ENCODE assay signal across 15 cellular contexts in the genomic region with DNA sequence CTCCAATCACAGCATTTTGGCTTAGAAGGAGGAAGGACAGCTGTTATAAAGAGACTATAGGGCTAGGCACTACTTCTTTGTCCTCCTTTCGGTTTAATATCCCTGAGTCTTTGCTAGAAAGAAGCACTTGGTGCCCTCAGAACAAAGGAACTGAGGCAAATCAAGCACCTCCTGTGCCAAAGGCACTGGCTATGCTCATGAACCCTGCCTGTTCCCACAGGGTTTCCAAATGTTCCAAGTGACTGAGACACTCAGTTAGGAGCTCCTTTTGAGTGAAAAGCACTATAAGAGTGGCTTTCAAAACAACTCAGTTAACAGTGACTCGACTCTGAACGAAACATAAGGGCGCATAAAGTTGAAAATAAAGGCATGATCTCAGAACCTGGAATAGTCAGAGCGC. TPM values are rescaled to one million over a fixed set of nuclear protein-coding genes. Genes with fewer than 3 reads are reported as not detected.
DNase-seq lines count a peak whose midpoint lies in the region; ATAC-seq and TF ChIP-seq lines count a peak whose summit lies in the region.
"Had no signal": no experiment of that assay in that cellular context is flagged by ENCODE, and none has a peak within 500 bp of the region (broad histone marks: within the 10 kb centered on the region; RNA-seq: fewer than 3 reads in every experiment).

No MANE protein-coding gene starts in this region.

- H3K36me3 ChIP-seq in CD4-positive, alpha-beta memory T cell (ENCODE audit: insufficient read depth, low read length), result peaks cover 6% of the 10 kb centered on the region
- H3K36me3 ChIP-seq in KOPT-K1 (ENCODE audit: insufficient read depth, low read length) (peaks cover 13% of the 10 kb centered on the region), H7 (replicated peaks; ENCODE audit: control insufficient read depth, insufficient read depth, low read length) (no peaks in the 10 kb centered on the region), PC-9 (ENCODE audit: low read depth) (no peaks in the 10 kb centered on the region)

- H3K27ac ChIP-seq in CD4-positive, alpha-beta memory T cell (ENCODE audit: low read depth, low read length), result peak overlapping the region; percentile 68
- peak overlapping the region; percentile 90 for H3K27ac ChIP-seq in KOPT-K1 (ENCODE audit: low read depth, low read length, poor library complexity, severe bottlenecking)
- no peak overlapping the region for H3K27ac ChIP-seq in PC-9

- no peak for DNase-seq in CD4-positive, alpha-beta memory T cell
- DNase-seq in osteocyte (ENCODE audit: extremely low spot score, unreplicated experiment) (no peak), H7 (no peak), G401 (ENCODE audit: low spot score) (no peak), PC-9 (no peak)
- DNase-seq: activated effector memory CD4-positive, alpha-beta T cell treated with Interleukin-2 at 50 U/mL for 16 hours; cerebellar nuclear complex; NCI-H1105 treated with DMSO at 0.1 percent for 48 hours had no signal

- peaks cover 100% of the 10 kb centered on the region for H3K4me1 ChIP-seq in CD4-positive, alpha-beta memory T cell (ENCODE audit: insufficient read depth, low read length)
- H3K4me1 ChIP-seq in PC-9 (replicated peaks; ENCODE audit: insufficient read depth), result peaks cover 18% of the 10 kb centered on the region

- no peak for ATAC-seq in GM21367 (IDR thresholded peaks at IDR 0.05; ENCODE audit: unreplicated experiment)

- no peaks in the 10 kb centered on the region for H3K9me2 ChIP-seq in PC-9 (ENCODE audit: insufficient read depth)

- in situ Hi-C loops in G401 (cut with HindIII; ENCODE audit: low sequenced_read_pairs), result no loop called here

- no peaks in the 10 kb centered on the region for H3K27me3 Mint-ChIP-seq in CD4-positive, alpha-beta memory T cell
- no peaks in the 10 kb centered on the region for H3K27me3 Mint-ChIP-seq in brain
- no peaks in the 10 kb centered on the region for H3K27me3 Mint-ChIP-seq in osteocyte (ENCODE audit: unreplicated experiment)

- no TSS peak for BruUV-seq in PC-9 (replicated peaks; lab: Mats Ljungman, UMichigan)

- H3K36me3 Mint-ChIP-seq in CD4-positive, alpha-beta memory T cell, result peaks cover 9 to 18% of the 10 kb centered on the region in 2 donors
- peaks cover 12% of the 10 kb centered on the region for H3K36me3 Mint-ChIP-seq in brain
- H3K36me3 Mint-ChIP-seq in osteocyte (ENCODE audit: unreplicated experiment), result peaks cover 15% of the 10 kb centered on the region

- intact Hi-C loops in CD4-positive, alpha-beta memory T cell (cut with micrococcal nuclease), result no loop called here
- intact Hi-C loops in PC-9 (cut with micrococcal nuclease; ENCODE audit: unreplicated experiment), result no loop called here

- H3F3A ChIP-seq in PC-9 (ENCODE audit: insufficient read depth, low read depth), result peaks cover 13% of the 10 kb centered on the region; the same call in 1 of the 2 replicates

- POLR2A ChIA-PET in CD4-positive, alpha-beta memory T cell (lab: Charles Lee; ENCODE audit: partially characterized antibody), result interaction anchor here (2.3 to 32.5 kb wide), 6 partner anchors 8 to 385 kb away, joined by 7 to 984 read pairs (median 74); a partner anchor contains a TSS
- POLR2A ChIA-PET in PC-9 (lab: Charles Lee; ENCODE audit: unreplicated experiment), result no interaction called here

- no peaks in the 10 kb centered on the region for H3K9me3 ChIP-seq in CD4-positive, alpha-beta memory T cell (ENCODE audit: control insufficient read depth in 1 of 2, low read length in 2 of 2)
- H3K9me3 ChIP-seq in KOPT-K1 (ENCODE audit: insufficient read depth, low read length, poor library complexity, severe bottlenecking), result no peaks in the 10 kb centered on the region
- H3K9me3 ChIP-seq in PC-9 (ENCODE audit: insufficient read depth, low read depth), result no peaks in the 10 kb centered on the region

- CTCF ChIA-PET in CD4-positive, alpha-beta memory T cell (lab: Charles Lee; ENCODE audit: partially characterized antibody), result interaction anchor here (1.2 to 7.6 kb wide), 12 partner anchors 10 to 143 kb away, joined by 3 to 78 read pairs (median 14); no protein-coding TSS in a partner anchor
- CTCF ChIA-PET in PC-9 (lab: Charles Lee), result no interaction called here

- no peak for TF ChIP-seq CTCF in brain (conservative IDR thresholded peaks at IDR 0.05)
- no peak for TF ChIP-seq CTCF in osteocyte (IDR thresholded peaks at IDR 0.05)
- TF ChIP-seq CTCF in PC-9 (conservative IDR thresholded peaks at IDR 0.05), result no peak

- H4K20me1 ChIP-seq in PC-9 (ENCODE audit: insufficient read depth), result no peaks in the 10 kb centered on the region

- no peak overlapping the region for H2AFZ ChIP-seq in PC-9

- H3K79me2 ChIP-seq in PC-9 (ENCODE audit: low read depth), result peaks cover 11% of the 10 kb centered on the region

- peaks cover 83 to 100% (median 92%) of the 10 kb centered on the region in 4 donors for H3K4me1 Mint-ChIP-seq in CD4-positive, alpha-beta memory T cell
- H3K4me1 Mint-ChIP-seq in brain (peaks cover 78% of the 10 kb centered on the region), osteocyte (ENCODE audit: unreplicated experiment) (peaks cover 59% of the 10 kb centered on the region)

- H3K9me3 Mint-ChIP-seq in CD4-positive, alpha-beta memory T cell, result no peaks in the 10 kb centered on the region
- H3K9me3 Mint-ChIP-seq in brain, result no peaks in the 10 kb centered on the region
- H3K9me3 Mint-ChIP-seq in osteocyte (ENCODE audit: unreplicated experiment), result no peaks in the 10 kb centered on the region

- H3K4me2 ChIP-seq in PC-9, result no peak overlapping the region

- peak overlapping the region; percentile 86 to 98 (median 91) for H3K27ac Mint-ChIP-seq in CD4-positive, alpha-beta memory T cell
- H3K27ac Mint-ChIP-seq in brain (peak overlapping the region in 4 of 5 experiments; percentile 35 to 82 (median 56)), osteocyte (ENCODE audit: unreplicated experiment) (peak overlapping the region; percentile 31)

- no peaks in the 10 kb centered on the region for H3K27me3 ChIP-seq in CD4-positive, alpha-beta memory T cell (ENCODE audit: insufficient read depth, low read length)
- H3K27me3 ChIP-seq in H7 (ENCODE audit: control insufficient read depth, insufficient read depth, low read length) (no peaks in the 10 kb centered on the region), PC-9 (ENCODE audit: insufficient read depth, low read depth) (no peaks in the 10 kb centered on the region)

- H3K4me3 Mint-ChIP-seq in CD4-positive, alpha-beta memory T cell, result peak overlapping the region; percentile 58 to 85 (median 68)
- H3K4me3 Mint-ChIP-seq in brain (no peak overlapping the region), osteocyte (ENCODE audit: unreplicated experiment) (no peak overlapping the region)

- H3K4me3 ChIP-seq in CD4-positive, alpha-beta memory T cell (ENCODE audit: low read length in 2 of 2), result peak overlapping the region in 1 of 2 donors; percentile 14
- no peak overlapping the region for H3K4me3 ChIP-seq in H7 (ENCODE audit: insufficient read depth, low read depth, low read length)
- no peak overlapping the region for H3K4me3 ChIP-seq in PC-9

RNA-seq across cellular contexts. Expression of a gene that starts 25.0 kb away (rescaled TPM):
- total RNA-seq in CD4-positive, alpha-beta memory T cell, result 100 to 1,000 TPM in 1 of 2 experiments, 10 to 100 TPM in 1; 98.1 to 114 TPM
- polyA plus RNA-seq in CD4-positive, alpha-beta memory T cell, result 10 to 100 TPM in 1 of 2 donors, 1 to 10 TPM in 1; 5.6 to 35.4 TPM
- 14.2 TPM for polyA plus RNA-seq in brain (ENCODE audit: insufficient read depth, low read depth, low replicate concordance)
- total RNA-seq in osteocyte (65.5 and 69.3 TPM in 2 replicates), PC-9 (2021) (27.7 and 28.3 TPM in 2 replicates)
- 9.9 and 15.7 TPM in 2 replicates for total RNA-seq in H7 (2014; rRNA removed; shearing (Covaris generic))
- 9.7 and 13.9 TPM in 2 replicates for total RNA-seq in G401 (2014; rRNA removed; shearing (Covaris generic))

RNA-seq across cellular contexts. Expression of a gene that starts 39.8 kb away (rescaled TPM):
- total RNA-seq in CD4-positive, alpha-beta memory T cell, result not detected
- polyA plus RNA-seq in CD4-positive, alpha-beta memory T cell, result not detected
- polyA plus RNA-seq in brain (ENCODE audit: insufficient read depth, low read depth, low replicate concordance), result not detected
- total RNA-seq in osteocyte (not detected in 2 replicates), PC-9 (2021) (not detected in 2 replicates)
- not detected in 2 replicates for total RNA-seq in H7 (2014; rRNA removed; shearing (Covaris generic))
- total RNA-seq in G401 (2014; rRNA removed; shearing (Covaris generic)), result not detected in 2 replicates
- total RNA-seq: fibroblast of lung, mononuclear cell, NCI-H460, temporal lobe had no signal

Comparison
In these comparisons a context has a peak if more than half of its experiments do, and no peak if none do; other contexts are left out.
1. H3K27ac Mint-ChIP-seq: peak in every context shown above with its lines; median percentile 91 in CD4-positive, alpha-beta memory T cell; 56 in brain; 31 in osteocyte.
2. H3K4me3 Mint-ChIP-seq: peak in CD4-positive, alpha-beta memory T cell (8 of 8); none in brain (0 of 5) and osteocyte (single experiment).